In the genomic region with DNA sequence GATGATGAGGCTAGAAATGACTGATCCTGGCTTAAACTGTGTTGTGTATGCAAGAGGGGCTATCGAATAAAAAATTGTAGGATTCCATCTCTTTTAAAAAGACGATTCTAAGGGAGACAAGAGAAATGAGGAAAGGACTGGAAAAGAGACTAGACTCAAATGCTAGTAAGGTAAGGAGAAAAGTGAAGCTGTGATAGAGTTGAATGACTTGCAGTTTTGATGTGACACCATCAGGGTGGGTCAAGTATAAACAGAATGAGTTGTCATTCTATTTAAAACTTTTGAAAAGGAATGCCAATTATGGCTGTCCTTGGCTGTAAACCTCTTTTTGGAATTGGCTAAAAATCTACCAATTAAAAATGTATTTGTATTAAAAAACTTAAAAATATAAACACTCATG, we compare ENCODE assay signal across 29 cellular contexts.
"Had no signal": no experiment of that assay in that cellular context is flagged by ENCODE, and none has a peak within 500 bp of the region (broad histone marks: within the 10 kb centered on the region; RNA-seq: fewer than 3 reads in every experiment).

No MANE protein-coding gene starts in this region.

- H3K27ac Mint-ChIP-seq: activated CD4-positive, alpha-beta memory T cell treated with anti-CD3 and anti-CD28 coated beads, Interleukin-2, amount 10 ng/mL, durations not matched to agents 7 days and 5 days; activated CD4-positive, alpha-beta T cell treated with anti-CD3 and anti-CD28 coated beads, Interleukin-2, amount 10 ng/mL, durations not matched to agents 7 days and 5 days; activated naive CD8-positive, alpha-beta T cell treated with anti-CD3 and anti-CD28 coated beads, Interleukin-2, amount 50 U/mL, for 24 hours; activated T-cell treated with anti-CD3 and anti-CD28 coated beads, Interleukin-2, amount 50 U/mL, for 24 hours; activated T-helper 17 cell treated with anti-CD3 and anti-CD28 coated beads, Interleukin-2, amount 50 U/mL, for 72 hours; naive B cell; nephron progenitor cell; stimulated activated naive B cell treated with anti-CD40 and anti-IgM and Interleukin-4, amounts not matched to agents 10 μg/mL and 1 μg/mL and 100 μg/mL, for 72 hours; T-helper 1 cell treated with Interleukin-12 subunit alpha and Interleukin-12 subunit beta and Interleukin-4 antibody, amounts not matched to agents 30 μg/mL and 1 μg/mL, for 36 hours had no signal

- H3K9me3 Mint-ChIP-seq: activated CD4-positive, alpha-beta memory T cell treated with anti-CD3 and anti-CD28 coated beads, Interleukin-2, amount 10 ng/mL, durations not matched to agents 7 days and 5 days; activated CD4-positive, alpha-beta T cell treated with anti-CD3 and anti-CD28 coated beads, Interleukin-2, amount 10 ng/mL, durations not matched to agents 7 days and 5 days; activated naive CD8-positive, alpha-beta T cell treated with anti-CD3 and anti-CD28 coated beads, Interleukin-2, amount 50 U/mL, for 24 hours; activated T-cell treated with anti-CD3 and anti-CD28 coated beads, Interleukin-2, amount 50 U/mL, for 24 hours; activated T-helper 17 cell treated with anti-CD3 and anti-CD28 coated beads, Interleukin-2, amount 50 U/mL, for 72 hours; central memory CD8-positive, alpha-beta T cell; nephron progenitor cell; T-helper 1 cell treated with Interleukin-12 subunit alpha and Interleukin-12 subunit beta and Interleukin-4 antibody, amounts not matched to agents 30 μg/mL and 1 μg/mL, for 36 hours had no signal

- H3K9me3 ChIP-seq: breast epithelium, gastrocnemius medialis, psoas muscle, testis, transverse colon had no signal

- H3K4me3 ChIP-seq: breast epithelium, gastrocnemius medialis, left ventricle myocardium inferior, psoas muscle, testis, transverse colon had no signal

- H3K4me1 Mint-ChIP-seq: activated CD4-positive, alpha-beta memory T cell treated with anti-CD3 and anti-CD28 coated beads, Interleukin-2, amount 10 ng/mL, durations not matched to agents 7 days and 5 days; activated CD4-positive, alpha-beta T cell treated with anti-CD3 and anti-CD28 coated beads, Interleukin-2, amount 10 ng/mL, durations not matched to agents 7 days and 5 days; activated naive CD8-positive, alpha-beta T cell treated with anti-CD3 and anti-CD28 coated beads, Interleukin-2, amount 50 U/mL, for 24 hours; activated T-helper 17 cell treated with anti-CD3 and anti-CD28 coated beads, Interleukin-2, amount 50 U/mL, for 72 hours; central memory CD8-positive, alpha-beta T cell; naive B cell; nephron progenitor cell; stimulated activated naive B cell treated with anti-CD40 and anti-IgM and Interleukin-4, amounts not matched to agents 10 μg/mL and 1 μg/mL and 100 μg/mL, for 72 hours had no signal

- H3K36me3 Mint-ChIP-seq: naive B cell; stimulated activated naive B cell treated with anti-CD40 and anti-IgM and Interleukin-4, amounts not matched to agents 10 μg/mL and 1 μg/mL and 100 μg/mL, for 72 hours had no signal

- H3K27me3 Mint-ChIP-seq: activated CD4-positive, alpha-beta memory T cell treated with anti-CD3 and anti-CD28 coated beads, Interleukin-2, amount 10 ng/mL, durations not matched to agents 7 days and 5 days; activated T-cell treated with anti-CD3 and anti-CD28 coated beads, Interleukin-2, amount 50 U/mL, for 24 hours; activated T-helper 17 cell treated with anti-CD3 and anti-CD28 coated beads, Interleukin-2, amount 50 U/mL, for 72 hours; central memory CD8-positive, alpha-beta T cell; naive B cell; stimulated activated naive B cell treated with anti-CD40 and anti-IgM and Interleukin-4, amounts not matched to agents 10 μg/mL and 1 μg/mL and 100 μg/mL, for 72 hours had no signal

- H3K4me3 Mint-ChIP-seq: activated CD4-positive, alpha-beta memory T cell treated with anti-CD3 and anti-CD28 coated beads, Interleukin-2, amount 10 ng/mL, durations not matched to agents 7 days and 5 days; activated CD4-positive, alpha-beta T cell treated with anti-CD3 and anti-CD28 coated beads, Interleukin-2, amount 10 ng/mL, durations not matched to agents 7 days and 5 days; activated naive CD8-positive, alpha-beta T cell treated with anti-CD3 and anti-CD28 coated beads, Interleukin-2, amount 50 U/mL, for 24 hours; activated T-cell treated with anti-CD3 and anti-CD28 coated beads, Interleukin-2, amount 50 U/mL, for 24 hours; activated T-helper 17 cell treated with anti-CD3 and anti-CD28 coated beads, Interleukin-2, amount 50 U/mL, for 72 hours; central memory CD8-positive, alpha-beta T cell; naive B cell; nephron progenitor cell; stimulated activated naive B cell treated with anti-CD40 and anti-IgM and Interleukin-4, amounts not matched to agents 10 μg/mL and 1 μg/mL and 100 μg/mL, for 72 hours; T-helper 1 cell treated with Interleukin-12 subunit alpha and Interleukin-12 subunit beta and Interleukin-4 antibody, amounts not matched to agents 30 μg/mL and 1 μg/mL, for 36 hours had no signal

- ATAC-seq: activated naive CD8-positive, alpha-beta T cell treated with anti-CD3 and anti-CD28 coated beads, Interleukin-2, amount 50 U/mL, for 24 hours; activated T-helper 17 cell treated with anti-CD3 and anti-CD28 coated beads, Interleukin-2, amount 50 U/mL, for 72 hours; gastrocnemius medialis; psoas muscle; stimulated activated naive B cell treated with anti-CD40 and anti-IgM and Interleukin-4, amounts not matched to agents 10 μg/mL and 1 μg/mL and 100 μg/mL, for 72 hours had no signal

- H3K4me1 ChIP-seq: breast epithelium, gastrocnemius medialis, left ventricle myocardium inferior, parathyroid adenoma, psoas muscle, testis, transverse colon had no signal

- H3K27ac ChIP-seq: breast epithelium, epithelial cell of prostate, gastrocnemius medialis, left ventricle myocardium inferior, parathyroid adenoma, psoas muscle, testis, transverse colon had no signal

- H3K79me2 ChIP-seq: parathyroid adenoma had no signal

- H2AFZ ChIP-seq: parathyroid adenoma had no signal

- H3K36me3 ChIP-seq: breast epithelium, gastrocnemius medialis, left ventricle myocardium inferior, transverse colon had no signal

- H3K27me3 ChIP-seq: breast epithelium, gastrocnemius medialis, testis, transverse colon had no signal

- DNase-seq: activated CD4-positive, alpha-beta memory T cell treated with anti-CD3 and anti-CD28 coated beads, Interleukin-2, amount 10 ng/mL, durations not matched to agents 7 days and 5 days; activated CD4-positive, alpha-beta T cell treated with anti-CD3 and anti-CD28 coated beads for 1 hour; activated CD4-positive, alpha-beta T cell treated with anti-CD3 and anti-CD28 coated beads, Interleukin-2, amount 10 ng/mL, durations not matched to agents 7 days and 5 days; activated CD8-positive, alpha-beta memory T cell treated with anti-CD3 and anti-CD28 coated beads, Interleukin-2, amount 50 U/mL, for 48 hours; activated gamma-delta T cell treated with Interleukin-2 at 50 U/mL for 16 hours; activated naive CD4-positive, alpha-beta T cell treated with anti-CD3 and anti-CD28 coated beads, Interleukin-2, amount 50 U/mL, for 16 hours; activated naive CD8-positive, alpha-beta T cell treated with anti-CD3 and anti-CD28 coated beads, Interleukin-2, amount 50 U/mL, for 24 hours; activated T-cell treated with anti-CD3 and anti-CD28 coated beads, Interleukin-2, amount 50 U/mL, for 24 hours; dermis blood vessel endothelial cell; effector CD4-positive, alpha-beta T cell; gastrocnemius medialis; glutamatergic neuron; islet precursor cell; left ventricle myocardium inferior; naive B cell; nephron progenitor cell; psoas muscle; stimulated activated CD4-positive, alpha-beta T cell treated with anti-CD3 and anti-CD28 coated beads, Interleukin-15, amount 100 ng/mL, for 24 hours; stimulated activated CD4-positive, alpha-beta T cell treated with anti-CD3 and anti-CD28 coated beads, Interleukin-2, amount 100 ng/mL, for 24 hours; stimulated activated naive B cell treated with anti-CD40 and anti-IgM and Interleukin-4, amounts not matched to agents 10 μg/mL and 1 μg/mL and 100 μg/mL, for 72 hours; T-helper 9 cell; testis; transverse colon had no signal
